ENCODE assay signal across 29 cellular contexts in genomic region chr4:106371166-106371565, GRCh38. TPM values are rescaled to one million over a fixed set of nuclear protein-coding genes. Genes with fewer than 3 reads are reported as not detected.
"Had no signal": no experiment of that assay in that cellular context is flagged by ENCODE, and none has a peak within 500 bp of the region (broad histone marks: within the 10 kb centered on the region; RNA-seq: fewer than 3 reads in every experiment).

No MANE protein-coding gene starts in this region.

- H3K36me3 ChIP-seq: esophagus muscularis mucosa, gastrocnemius medialis, left ventricle myocardium inferior, pancreas, sigmoid colon, stomach, thyroid gland had no signal

- H3K4me3 ChIP-seq: esophagus muscularis mucosa, gastrocnemius medialis, left ventricle myocardium inferior, lung, pancreas, psoas muscle, sigmoid colon, stomach, thyroid gland had no signal

- H3K27me3 ChIP-seq: gastrocnemius medialis, pancreas, sigmoid colon, stomach, thyroid gland had no signal

- DNase-seq: activated CD4-positive, alpha-beta memory T cell treated with anti-CD3 and anti-CD28 coated beads for 36 hours; activated CD4-positive, alpha-beta T cell treated with anti-CD3 and anti-CD28 coated beads for 48 hours; activated CD8-positive, alpha-beta memory T cell treated with anti-CD3 and anti-CD28 coated beads, Interleukin-2, amount 50 U/mL, for 4 hours; activated gamma-delta T cell; activated naive CD4-positive, alpha-beta T cell treated with anti-CD3 and anti-CD28 coated beads, Interleukin-2, amount 50 U/mL, for 16 hours; activated T-cell treated with anti-CD3 and anti-CD28 coated beads, Interleukin-2, amount 50 U/mL, for 24 hours; amygdala; central memory CD4-positive, alpha-beta T cell; endodermal cell; gastrocnemius medialis; glutamatergic neuron; left ventricle myocardium inferior; naive thymus-derived CD4-positive, alpha-beta T cell; nucleus accumbens; pancreas; psoas muscle; sigmoid colon; stimulated activated CD4-positive, alpha-beta T cell treated with anti-CD3 and anti-CD28 coated beads, Interleukin-15, amount 100 ng/mL, for 24 hours; stimulated activated CD4-positive, alpha-beta T cell treated with anti-CD3 and anti-CD28 coated beads, Interleukin-2, amount 100 ng/mL, for 24 hours; stimulated activated naive B cell treated with anti-CD40 and anti-IgM and Interleukin-4, amounts not matched to agents 10 μg/mL and 1 μg/mL and 100 μg/mL, for 72 hours; stomach; thyroid gland had no signal

- H3K4me1 ChIP-seq: gastrocnemius medialis, pancreas, thyroid gland had no signal

- ATAC-seq: activated CD4-positive, CD25-positive, alpha-beta regulatory T cell treated with anti-CD3 and anti-CD28 coated beads, Interleukin-2, amount 50 U/mL, for 24 hours; gastrocnemius medialis; naive thymus-derived CD4-positive, alpha-beta T cell; pancreas; psoas muscle; stimulated activated naive B cell treated with anti-CD40 and anti-IgM and Interleukin-4, amounts not matched to agents 10 μg/mL and 1 μg/mL and 100 μg/mL, for 72 hours had no signal

- H3K9me3 ChIP-seq: esophagus muscularis mucosa, gastrocnemius medialis, left ventricle myocardium inferior, pancreas, psoas muscle, sigmoid colon, stomach, thyroid gland had no signal

RNA-seq across cellular contexts. Expression of gene GIMD1, which starts 2.6 kb away (rescaled TPM):
- total RNA-seq: activated CD4-positive, alpha-beta memory T cell treated with anti-CD3 and anti-CD28 coated beads for 36 hours; activated CD8-positive, alpha-beta memory T cell treated with anti-CD3 and anti-CD28 coated beads for 36 hours; endodermal cell; esophagus muscularis mucosa; gastrocnemius medialis; left ventricle myocardium inferior; lung; naive thymus-derived CD4-positive, alpha-beta T cell; neural crest cell; pancreas; psoas muscle; sigmoid colon; stomach; T-helper 1 cell treated with Interleukin-12 subunit alpha and Interleukin-12 subunit beta and Interleukin-4 antibody, amounts not matched to agents 30 ng/mL and 1 ng/mL, for 36 hours; thyroid gland; ureter had no signal
- polyA plus RNA-seq: lung; naive thymus-derived CD4-positive, alpha-beta T cell; pancreas; sigmoid colon; stomach had no signal
